ENCODE assay signal across 13 cellular contexts in the genomic region with DNA sequence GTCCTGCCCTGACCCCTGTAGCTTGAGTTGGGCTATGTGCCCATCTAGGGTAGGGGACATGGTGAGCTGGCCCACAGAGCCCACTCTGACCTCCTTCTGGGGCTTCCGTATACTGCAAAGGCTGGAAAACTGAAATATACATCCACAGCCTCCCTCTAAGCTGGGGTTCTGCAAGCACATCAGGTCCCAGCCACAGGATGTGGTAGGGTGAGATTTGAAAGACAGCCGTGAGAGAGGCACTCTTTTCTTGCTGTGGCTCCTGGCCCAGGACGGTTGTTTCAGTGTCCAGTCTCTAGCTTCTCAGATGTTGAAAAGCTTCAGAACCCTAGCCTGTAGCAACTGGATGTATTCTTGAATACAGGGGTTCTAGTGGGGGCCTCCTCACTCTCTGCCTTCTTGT.
DNase-seq lines count a peak whose midpoint lies in the region; ATAC-seq, FAIRE-seq and TF ChIP-seq lines count a peak whose summit lies in the region.
"Had no signal": no experiment of that assay in that cellular context is flagged by ENCODE, and none has a peak within 500 bp of the region (broad histone marks: within the 10 kb centered on the region; RNA-seq: fewer than 3 reads in every experiment).

No MANE protein-coding gene starts in this region.

- H3K36me3 Mint-ChIP-seq in Caco-2 (ENCODE audit: insufficient read depth, unreplicated experiment), result no peaks in the 10 kb centered on the region
- H3K36me3 Mint-ChIP-seq in central memory CD8-positive, alpha-beta T cell (ENCODE audit: insufficient read depth), result no peaks in the 10 kb centered on the region

- no peak overlapping the region for H3K4me2 ChIP-seq in HepG2 (ENCODE audit: low read depth, low read length)

- H3K4me3 ChIP-seq in Caco-2 (ENCODE audit: low read depth, low read length) (no peak overlapping the region), HepG2 (replicated peaks in 1 of 3; ENCODE audit: insufficient read depth in 1 of 3, low read depth in 2 of 3, low read length in 3 of 3) (no peak overlapping the region)
- H3K4me3 ChIP-seq: gastroesophageal sphincter, left lung, spleen had no signal

- no peak overlapping the region for H3K27ac ChIP-seq in HepG2 (ENCODE audit: extremely low read length, insufficient read depth, low read length)
- H3K27ac ChIP-seq: gastroesophageal sphincter, left lung, spleen had no signal

- POLR2A ChIA-PET in Caco-2 (lab: Charles Lee) (no interaction called here), HepG2 (lab: Yijun Ruan, JAX) (no interaction called here)

- peaks cover 24% of the 10 kb centered on the region for H3K9me3 Mint-ChIP-seq in Caco-2 (ENCODE audit: unreplicated experiment)
- no peaks in the 10 kb centered on the region for H3K9me3 Mint-ChIP-seq in central memory CD8-positive, alpha-beta T cell

- no peaks in the 10 kb centered on the region for H3K79me2 ChIP-seq in HepG2 (ENCODE audit: insufficient read depth, low read length)

- no peak for TF ChIP-seq RAD21 in HepG2 (CRISPR knock-in tag; IDR thresholded peaks at IDR 0.05)

- TF ChIP-seq CTCF in Caco-2 (IDR thresholded peaks at IDR 0.05; ENCODE audit: insufficient read depth in 1 of 2, low read depth in 1 of 2, low read length in 1 of 2, severe bottlenecking in 1 of 2, unreplicated experiment in 1 of 2), result no peak
- TF ChIP-seq CTCF in HepG2 (CRISPR knock-in tag; IDR thresholded peaks at IDR 0.05), result no peak

- H3K36me3 ChIP-seq in Caco-2 (ENCODE audit: control insufficient read depth, insufficient read depth, low read length), result no peaks in the 10 kb centered on the region
- H3K36me3 ChIP-seq in HepG2 (replicated peaks in 1 of 2; ENCODE audit: control insufficient read depth in 1 of 2, insufficient read depth in 2 of 2, low read length in 2 of 2), result no peaks in the 10 kb centered on the region
- H3K36me3 ChIP-seq: gastroesophageal sphincter, left lung, spleen had no signal

- in situ Hi-C loops in HepG2 (cut with HindIII; ENCODE audit: extremely low pct_ligation_motif_present, low pct_unique_long_range_greater_than_20kb), result no loop called here

- CTCF ChIA-PET in Caco-2 (lab: Charles Lee) (no interaction called here), HepG2 (lab: Yijun Ruan, JAX; ENCODE audit: low intra/inter-chr PET ratio, low total read pairs) (no interaction called here)

- WGBS in HepG2 (ENCODE audit: low lambda C conversion rate), result no CpG with 5 or more reads among the region's 3 CpGs

- no peaks in the 10 kb centered on the region for H3K27me3 Mint-ChIP-seq in Caco-2 (ENCODE audit: insufficient read depth, unreplicated experiment)
- no peaks in the 10 kb centered on the region for H3K27me3 Mint-ChIP-seq in central memory CD8-positive, alpha-beta T cell

- H3K4me1 ChIP-seq in Caco-2, result peaks cover 8% of the 10 kb centered on the region; the same call in 1 of the 2 replicates
- H3K4me1 ChIP-seq in HepG2 (ENCODE audit: insufficient read depth, low read length), result no peaks in the 10 kb centered on the region
- H3K4me1 ChIP-seq: gastroesophageal sphincter had no signal

- no peak for DNase-seq in Caco-2
- no peak for DNase-seq in central memory CD8-positive, alpha-beta T cell (ENCODE audit: low spot score in 2 of 2)
- DNase-seq in NCI-H345 treated with DMSO at 0.1 percent for 48 hours (lab: John Stamatoyannopoulos, UW; ENCODE audit: unreplicated experiment), result no peak
- no peak for DNase-seq in HepG2 (ENCODE audit: low spot score)
- DNase-seq in NCI-H146 treated with DMSO at 0.1 percent for 48 hours (lab: John Stamatoyannopoulos, UW; ENCODE audit: unreplicated experiment), result no peak
- DNase-seq in NCI-H1436 (lab: John Stamatoyannopoulos, UW), result no peak
- DNase-seq: left lung, NCI-H2081 treated with DMSO at 0.1 percent for 48 hours, spleen had no signal

- no peak for FAIRE-seq in HepG2 (lab: Jason Lieb, UNC)
- FAIRE-seq: G401.6 had no signal

- intact Hi-C loops in Caco-2 (cut with micrococcal nuclease; ENCODE audit: unreplicated experiment) (no loop called here), HepG2 (cut with micrococcal nuclease; ENCODE audit: unreplicated experiment) (no loop called here)

- no peak for TF ChIP-seq POLR2A in HepG2 (IDR thresholded peaks at IDR 0.05; ENCODE audit: insufficient read depth in 1 of 2, low read depth in 2 of 2, low read length in 2 of 2)

- ATAC-seq in GM19452 (IDR thresholded peaks at IDR 0.05; ENCODE audit: unreplicated experiment) (peak; percentile 54), HG03139 (IDR thresholded peaks at IDR 0.05; ENCODE audit: unreplicated experiment) (peak; percentile 57), HepG2 (no peak)
- ATAC-seq in central memory CD8-positive, alpha-beta T cell (replicated peaks; ENCODE audit: extremely low read depth, poor library complexity, severe bottlenecking), result peak; percentile 67
- ATAC-seq: gastroesophageal sphincter had no signal

- no TSS peak for BruUV-seq in Caco-2 (replicated peaks; lab: Mats Ljungman, UMichigan)
- BruUV-seq in HepG2 (replicated peaks; lab: Mats Ljungman, UMichigan), result no TSS peak

- no peak overlapping the region for H2AFZ ChIP-seq in HepG2 (ENCODE audit: low read length)

- peaks cover 8% of the 10 kb centered on the region for H3K4me1 Mint-ChIP-seq in Caco-2 (ENCODE audit: low read depth, unreplicated experiment)
- peaks cover 19% of the 10 kb centered on the region for H3K4me1 Mint-ChIP-seq in central memory CD8-positive, alpha-beta T cell

- TF ChIP-seq EP300 in HepG2 (IDR thresholded peaks at IDR 0.05; ENCODE audit: low read depth in 2 of 2, low read length in 2 of 2) (no peak), HepG2 (CRISPR knock-in tag; IDR thresholded peaks at IDR 0.05; ENCODE audit: borderline replicate concordance) (no peak)

- no peaks in the 10 kb centered on the region for H4K20me1 ChIP-seq in HepG2 (ENCODE audit: insufficient read depth, low read length)

- H3K9me3 ChIP-seq in Caco-2 (no peaks in the 10 kb centered on the region), HepG2 (ENCODE audit: low read length) (no peaks in the 10 kb centered on the region)
- H3K9me3 ChIP-seq: gastroesophageal sphincter, left lung had no signal

- H3K4me3 Mint-ChIP-seq in Caco-2 (ENCODE audit: unreplicated experiment), result no peak overlapping the region
- H3K4me3 Mint-ChIP-seq in central memory CD8-positive, alpha-beta T cell, result peak overlapping the region; percentile 34

- H3K9ac ChIP-seq in HepG2 (ENCODE audit: insufficient read depth, low read depth, low read length), result no peak overlapping the region

- H3K27me3 ChIP-seq in Caco-2 (replicated peaks; ENCODE audit: control insufficient read depth, insufficient read depth, low read length), result no peaks in the 10 kb centered on the region
- H3K27me3 ChIP-seq in HepG2 (ENCODE audit: control insufficient read depth in 1 of 2, insufficient read depth in 2 of 2, low read length in 2 of 2), result peaks cover 0 to 20% of the 10 kb centered on the region in 2 experiments; a peak in 3 of 5 replicates
- H3K27me3 ChIP-seq: gastroesophageal sphincter, left lung, spleen had no signal

- H3K27ac Mint-ChIP-seq in Caco-2 (ENCODE audit: unreplicated experiment), result peak overlapping the region; percentile 45
- peak overlapping the region; percentile 71 for H3K27ac Mint-ChIP-seq in central memory CD8-positive, alpha-beta T cell (ENCODE audit: low read depth)

TF ChIP-seq in HepG2, 621 proteins besides CTCF, POLR2A, EP300 and RAD21:
- TF ChIP-seq SRSF9 (IDR thresholded peaks at IDR 0.05; ENCODE audit: borderline replicate concordance, insufficient read depth, low read depth, low read length, poor library complexity, severe bottlenecking) (no peak), ZNF274 (CRISPR knock-in tag; IDR thresholded peaks at IDR 0.05) (no peak)
